Comparison of ENCODE assay signal across 2 cellular contexts in the genomic region with DNA sequence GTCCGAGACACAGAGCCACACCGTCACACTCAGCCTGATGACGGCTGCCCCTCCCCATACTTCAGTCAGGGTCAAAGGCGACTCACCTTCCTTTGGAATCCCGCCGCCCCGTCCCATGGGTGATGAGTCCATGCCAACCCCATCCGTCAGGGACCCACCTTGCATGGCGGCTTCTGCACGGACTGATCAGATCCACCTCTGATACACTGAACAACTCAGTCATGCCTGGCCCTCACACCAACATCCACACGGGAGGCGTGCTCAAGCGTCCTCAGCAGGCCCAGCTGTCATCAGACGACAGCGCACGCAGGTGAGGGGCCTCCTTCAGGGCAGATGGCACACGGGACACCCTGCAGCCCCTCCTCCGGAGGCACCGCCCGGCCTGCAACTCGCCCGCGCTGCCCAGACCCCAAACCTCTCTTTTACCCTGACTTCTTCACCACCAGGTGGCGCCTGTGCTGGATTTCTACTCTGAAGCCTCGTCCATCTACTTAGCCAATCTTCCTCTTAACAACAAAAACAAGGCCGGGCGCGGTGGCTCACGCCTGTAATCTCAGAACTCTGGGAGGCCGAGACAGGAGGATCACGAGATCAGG.
A peak's percentile ranks its signal among the peaks of the same experiment; 100 is the strongest.
TF ChIP-seq lines count a peak whose summit lies in the region.

No MANE protein-coding gene starts in this region.

TF ChIP-seq in HCT116, 20 proteins besides CTCF, POLR2A, EP300 and RAD21:
- TF ChIP-seq JUND (IDR thresholded peaks at IDR 0.05), result no peak
- TF ChIP-seq YY1 (IDR thresholded peaks at IDR 0.05; ENCODE audit: extremely low read depth, insufficient replicate concordance, low read depth, low read length), result no peak
- TF ChIP-seq EGR1 (IDR thresholded peaks at IDR 0.05; ENCODE audit: low read depth), result no peak
- no peak for TF ChIP-seq POLR2AphosphoS5 (IDR thresholded peaks at IDR 0.05; ENCODE audit: low read depth, low read length)
TF ChIP-seq in HCT116: peak in this region for 0.

TF ChIP-seq in HepG2, 621 proteins besides CTCF, POLR2A, EP300 and RAD21 (continues in another document):
- TF ChIP-seq SSRP1 (CRISPR knock-in tag; IDR thresholded peaks at IDR 0.05), result no peak
- TF ChIP-seq, protein P1, sequence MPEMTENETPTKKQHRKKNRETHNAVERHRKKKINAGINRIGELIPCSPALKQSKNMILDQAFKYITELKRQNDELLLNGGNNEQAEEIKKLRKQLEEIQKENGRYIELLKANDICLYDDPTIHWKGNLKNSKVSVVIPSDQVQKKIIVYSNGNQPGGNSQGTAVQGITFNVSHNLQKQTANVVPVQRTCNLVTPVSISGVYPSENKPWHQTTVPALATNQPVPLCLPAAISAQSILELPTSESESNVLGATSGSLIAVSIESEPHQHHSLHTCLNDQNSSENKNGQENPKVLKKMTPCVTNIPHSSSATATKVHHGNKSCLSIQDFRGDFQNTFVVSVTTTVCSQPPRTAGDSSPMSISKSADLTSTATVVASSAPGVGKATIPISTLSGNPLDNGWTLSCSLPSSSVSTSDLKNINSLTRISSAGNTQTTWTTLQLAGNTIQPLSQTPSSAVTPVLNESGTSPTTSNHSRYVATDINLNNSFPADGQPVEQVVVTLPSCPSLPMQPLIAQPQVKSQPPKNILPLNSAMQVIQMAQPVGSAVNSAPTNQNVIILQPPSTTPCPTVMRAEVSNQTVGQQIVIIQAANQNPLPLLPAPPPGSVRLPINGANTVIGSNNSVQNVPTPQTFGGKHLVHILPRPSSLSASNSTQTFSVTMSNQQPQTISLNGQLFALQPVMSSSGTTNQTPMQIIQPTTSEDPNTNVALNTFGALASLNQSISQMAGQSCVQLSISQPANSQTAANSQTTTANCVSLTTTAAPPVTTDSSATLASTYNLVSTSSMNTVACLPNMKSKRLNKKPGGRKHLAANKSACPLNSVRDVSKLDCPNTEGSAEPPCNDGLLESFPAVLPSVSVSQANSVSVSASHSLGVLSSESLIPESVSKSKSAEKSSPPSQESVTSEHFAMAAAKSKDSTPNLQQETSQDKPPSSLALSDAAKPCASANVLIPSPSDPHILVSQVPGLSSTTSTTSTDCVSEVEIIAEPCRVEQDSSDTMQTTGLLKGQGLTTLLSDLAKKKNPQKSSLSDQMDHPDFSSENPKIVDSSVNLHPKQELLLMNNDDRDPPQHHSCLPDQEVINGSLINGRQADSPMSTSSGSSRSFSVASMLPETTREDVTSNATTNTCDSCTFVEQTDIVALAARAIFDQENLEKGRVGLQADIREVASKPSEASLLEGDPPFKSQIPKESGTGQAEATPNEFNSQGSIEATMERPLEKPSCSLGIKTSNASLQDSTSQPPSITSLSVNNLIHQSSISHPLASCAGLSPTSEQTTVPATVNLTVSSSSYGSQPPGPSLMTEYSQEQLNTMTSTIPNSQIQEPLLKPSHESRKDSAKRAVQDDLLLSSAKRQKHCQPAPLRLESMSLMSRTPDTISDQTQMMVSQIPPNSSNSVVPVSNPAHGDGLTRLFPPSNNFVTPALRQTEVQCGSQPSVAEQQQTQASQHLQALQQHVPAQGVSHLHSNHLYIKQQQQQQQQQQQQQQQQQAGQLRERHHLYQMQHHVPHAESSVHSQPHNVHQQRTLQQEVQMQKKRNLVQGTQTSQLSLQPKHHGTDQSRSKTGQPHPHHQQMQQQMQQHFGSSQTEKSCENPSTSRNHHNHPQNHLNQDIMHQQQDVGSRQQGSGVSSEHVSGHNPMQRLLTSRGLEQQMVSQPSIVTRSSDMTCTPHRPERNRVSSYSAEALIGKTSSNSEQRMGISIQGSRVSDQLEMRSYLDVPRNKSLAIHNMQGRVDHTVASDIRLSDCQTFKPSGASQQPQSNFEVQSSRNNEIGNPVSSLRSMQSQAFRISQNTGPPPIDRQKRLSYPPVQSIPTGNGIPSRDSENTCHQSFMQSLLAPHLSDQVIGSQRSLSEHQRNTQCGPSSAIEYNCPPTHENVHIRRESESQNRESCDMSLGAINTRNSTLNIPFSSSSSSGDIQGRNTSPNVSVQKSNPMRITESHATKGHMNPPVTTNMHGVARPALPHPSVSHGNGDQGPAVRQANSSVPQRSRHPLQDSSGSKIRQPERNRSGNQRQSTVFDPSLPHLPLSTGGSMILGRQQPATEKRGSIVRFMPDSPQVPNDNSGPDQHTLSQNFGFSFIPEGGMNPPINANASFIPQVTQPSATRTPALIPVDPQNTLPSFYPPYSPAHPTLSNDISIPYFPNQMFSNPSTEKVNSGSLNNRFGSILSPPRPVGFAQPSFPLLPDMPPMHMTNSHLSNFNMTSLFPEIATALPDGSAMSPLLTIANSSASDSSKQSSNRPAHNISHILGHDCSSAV (CRISPR knock-in tag; IDR thresholded peaks at IDR 0.05; ENCODE audit: borderline replicate concordance), result no peak
- no peak for TF ChIP-seq ZNF773 (CRISPR knock-in tag; IDR thresholded peaks at IDR 0.05; ENCODE audit: borderline replicate concordance)
- TF ChIP-seq ZNF556 (CRISPR knock-in tag; IDR thresholded peaks at IDR 0.05; ENCODE audit: borderline replicate concordance), result no peak
- TF ChIP-seq, protein P2, sequence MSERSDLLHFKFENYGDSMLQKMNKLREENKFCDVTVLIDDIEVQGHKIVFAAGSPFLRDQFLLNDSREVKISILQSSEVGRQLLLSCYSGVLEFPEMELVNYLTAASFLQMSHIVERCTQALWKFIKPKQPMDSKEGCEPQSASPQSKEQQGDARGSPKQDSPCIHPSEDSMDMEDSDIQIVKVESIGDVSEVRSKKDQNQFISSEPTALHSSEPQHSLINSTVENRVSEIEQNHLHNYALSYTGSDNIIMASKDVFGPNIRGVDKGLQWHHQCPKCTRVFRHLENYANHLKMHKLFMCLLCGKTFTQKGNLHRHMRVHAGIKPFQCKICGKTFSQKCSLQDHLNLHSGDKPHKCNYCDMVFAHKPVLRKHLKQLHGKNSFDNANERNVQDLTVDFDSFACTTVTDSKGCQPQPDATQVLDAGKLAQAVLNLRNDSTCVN (CRISPR knock-in tag; IDR thresholded peaks at IDR 0.05; ENCODE audit: borderline replicate concordance), result no peak
- TF ChIP-seq, protein P3, sequence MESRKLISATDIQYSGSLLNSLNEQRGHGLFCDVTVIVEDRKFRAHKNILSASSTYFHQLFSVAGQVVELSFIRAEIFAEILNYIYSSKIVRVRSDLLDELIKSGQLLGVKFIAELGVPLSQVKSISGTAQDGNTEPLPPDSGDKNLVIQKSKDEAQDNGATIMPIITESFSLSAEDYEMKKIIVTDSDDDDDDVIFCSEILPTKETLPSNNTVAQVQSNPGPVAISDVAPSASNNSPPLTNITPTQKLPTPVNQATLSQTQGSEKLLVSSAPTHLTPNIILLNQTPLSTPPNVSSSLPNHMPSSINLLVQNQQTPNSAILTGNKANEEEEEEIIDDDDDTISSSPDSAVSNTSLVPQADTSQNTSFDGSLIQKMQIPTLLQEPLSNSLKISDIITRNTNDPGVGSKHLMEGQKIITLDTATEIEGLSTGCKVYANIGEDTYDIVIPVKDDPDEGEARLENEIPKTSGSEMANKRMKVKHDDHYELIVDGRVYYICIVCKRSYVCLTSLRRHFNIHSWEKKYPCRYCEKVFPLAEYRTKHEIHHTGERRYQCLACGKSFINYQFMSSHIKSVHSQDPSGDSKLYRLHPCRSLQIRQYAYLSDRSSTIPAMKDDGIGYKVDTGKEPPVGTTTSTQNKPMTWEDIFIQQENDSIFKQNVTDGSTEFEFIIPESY (CRISPR knock-in tag; IDR thresholded peaks at IDR 0.05), result peak; percentile 63; the same call in 1 of the 2 replicates
- TF ChIP-seq ZNF562 (CRISPR knock-in tag; IDR thresholded peaks at IDR 0.05; ENCODE audit: borderline replicate concordance), result no peak
- TF ChIP-seq MBNL3 (CRISPR knock-in tag; conservative IDR thresholded peaks at IDR 0.05), result no peak
- no peak for TF ChIP-seq KAT7 (CRISPR knock-in tag; IDR thresholded peaks at IDR 0.05; ENCODE audit: borderline replicate concordance)
- TF ChIP-seq HDAC6 (IDR thresholded peaks at IDR 0.05; ENCODE audit: low read depth, low read length), result no peak
- TF ChIP-seq, protein P4, sequence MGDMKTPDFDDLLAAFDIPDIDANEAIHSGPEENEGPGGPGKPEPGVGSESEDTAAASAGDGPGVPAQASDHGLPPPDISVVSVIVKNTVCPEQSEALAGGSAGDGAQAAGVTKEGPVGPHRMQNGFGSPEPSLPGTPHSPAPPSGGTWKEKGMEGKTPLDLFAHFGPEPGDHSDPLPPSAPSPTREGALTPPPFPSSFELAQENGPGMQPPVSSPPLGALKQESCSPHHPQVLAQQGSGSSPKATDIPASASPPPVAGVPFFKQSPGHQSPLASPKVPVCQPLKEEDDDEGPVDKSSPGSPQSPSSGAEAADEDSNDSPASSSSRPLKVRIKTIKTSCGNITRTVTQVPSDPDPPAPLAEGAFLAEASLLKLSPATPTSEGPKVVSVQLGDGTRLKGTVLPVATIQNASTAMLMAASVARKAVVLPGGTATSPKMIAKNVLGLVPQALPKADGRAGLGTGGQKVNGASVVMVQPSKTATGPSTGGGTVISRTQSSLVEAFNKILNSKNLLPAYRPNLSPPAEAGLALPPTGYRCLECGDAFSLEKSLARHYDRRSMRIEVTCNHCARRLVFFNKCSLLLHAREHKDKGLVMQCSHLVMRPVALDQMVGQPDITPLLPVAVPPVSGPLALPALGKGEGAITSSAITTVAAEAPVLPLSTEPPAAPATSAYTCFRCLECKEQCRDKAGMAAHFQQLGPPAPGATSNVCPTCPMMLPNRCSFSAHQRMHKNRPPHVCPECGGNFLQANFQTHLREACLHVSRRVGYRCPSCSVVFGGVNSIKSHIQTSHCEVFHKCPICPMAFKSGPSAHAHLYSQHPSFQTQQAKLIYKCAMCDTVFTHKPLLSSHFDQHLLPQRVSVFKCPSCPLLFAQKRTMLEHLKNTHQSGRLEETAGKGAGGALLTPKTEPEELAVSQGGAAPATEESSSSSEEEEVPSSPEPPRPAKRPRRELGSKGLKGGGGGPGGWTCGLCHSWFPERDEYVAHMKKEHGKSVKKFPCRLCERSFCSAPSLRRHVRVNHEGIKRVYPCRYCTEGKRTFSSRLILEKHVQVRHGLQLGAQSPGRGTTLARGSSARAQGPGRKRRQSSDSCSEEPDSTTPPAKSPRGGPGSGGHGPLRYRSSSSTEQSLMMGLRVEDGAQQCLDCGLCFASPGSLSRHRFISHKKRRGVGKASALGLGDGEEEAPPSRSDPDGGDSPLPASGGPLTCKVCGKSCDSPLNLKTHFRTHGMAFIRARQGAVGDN (CRISPR knock-in tag; IDR thresholded peaks at IDR 0.05), result peak; percentile 20; the same call in 1 of the 2 replicates
- TF ChIP-seq, protein P5, sequence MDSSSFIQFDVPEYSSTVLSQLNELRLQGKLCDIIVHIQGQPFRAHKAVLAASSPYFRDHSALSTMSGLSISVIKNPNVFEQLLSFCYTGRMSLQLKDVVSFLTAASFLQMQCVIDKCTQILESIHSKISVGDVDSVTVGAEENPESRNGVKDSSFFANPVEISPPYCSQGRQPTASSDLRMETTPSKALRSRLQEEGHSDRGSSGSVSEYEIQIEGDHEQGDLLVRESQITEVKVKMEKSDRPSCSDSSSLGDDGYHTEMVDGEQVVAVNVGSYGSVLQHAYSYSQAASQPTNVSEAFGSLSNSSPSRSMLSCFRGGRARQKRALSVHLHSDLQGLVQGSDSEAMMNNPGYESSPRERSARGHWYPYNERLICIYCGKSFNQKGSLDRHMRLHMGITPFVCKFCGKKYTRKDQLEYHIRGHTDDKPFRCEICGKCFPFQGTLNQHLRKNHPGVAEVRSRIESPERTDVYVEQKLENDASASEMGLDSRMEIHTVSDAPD (CRISPR knock-in tag; IDR thresholded peaks at IDR 0.05), result no peak
- TF ChIP-seq CEBPG (CRISPR knock-in tag; IDR thresholded peaks at IDR 0.05), result no peak
- TF ChIP-seq PLRG1 (conservative IDR thresholded peaks at IDR 0.05), result no peak
- TF ChIP-seq U2AF1 (optimal IDR thresholded peaks at IDR 0.05; ENCODE audit: low read depth, low read length), result no peak
- TF ChIP-seq, protein P6, sequence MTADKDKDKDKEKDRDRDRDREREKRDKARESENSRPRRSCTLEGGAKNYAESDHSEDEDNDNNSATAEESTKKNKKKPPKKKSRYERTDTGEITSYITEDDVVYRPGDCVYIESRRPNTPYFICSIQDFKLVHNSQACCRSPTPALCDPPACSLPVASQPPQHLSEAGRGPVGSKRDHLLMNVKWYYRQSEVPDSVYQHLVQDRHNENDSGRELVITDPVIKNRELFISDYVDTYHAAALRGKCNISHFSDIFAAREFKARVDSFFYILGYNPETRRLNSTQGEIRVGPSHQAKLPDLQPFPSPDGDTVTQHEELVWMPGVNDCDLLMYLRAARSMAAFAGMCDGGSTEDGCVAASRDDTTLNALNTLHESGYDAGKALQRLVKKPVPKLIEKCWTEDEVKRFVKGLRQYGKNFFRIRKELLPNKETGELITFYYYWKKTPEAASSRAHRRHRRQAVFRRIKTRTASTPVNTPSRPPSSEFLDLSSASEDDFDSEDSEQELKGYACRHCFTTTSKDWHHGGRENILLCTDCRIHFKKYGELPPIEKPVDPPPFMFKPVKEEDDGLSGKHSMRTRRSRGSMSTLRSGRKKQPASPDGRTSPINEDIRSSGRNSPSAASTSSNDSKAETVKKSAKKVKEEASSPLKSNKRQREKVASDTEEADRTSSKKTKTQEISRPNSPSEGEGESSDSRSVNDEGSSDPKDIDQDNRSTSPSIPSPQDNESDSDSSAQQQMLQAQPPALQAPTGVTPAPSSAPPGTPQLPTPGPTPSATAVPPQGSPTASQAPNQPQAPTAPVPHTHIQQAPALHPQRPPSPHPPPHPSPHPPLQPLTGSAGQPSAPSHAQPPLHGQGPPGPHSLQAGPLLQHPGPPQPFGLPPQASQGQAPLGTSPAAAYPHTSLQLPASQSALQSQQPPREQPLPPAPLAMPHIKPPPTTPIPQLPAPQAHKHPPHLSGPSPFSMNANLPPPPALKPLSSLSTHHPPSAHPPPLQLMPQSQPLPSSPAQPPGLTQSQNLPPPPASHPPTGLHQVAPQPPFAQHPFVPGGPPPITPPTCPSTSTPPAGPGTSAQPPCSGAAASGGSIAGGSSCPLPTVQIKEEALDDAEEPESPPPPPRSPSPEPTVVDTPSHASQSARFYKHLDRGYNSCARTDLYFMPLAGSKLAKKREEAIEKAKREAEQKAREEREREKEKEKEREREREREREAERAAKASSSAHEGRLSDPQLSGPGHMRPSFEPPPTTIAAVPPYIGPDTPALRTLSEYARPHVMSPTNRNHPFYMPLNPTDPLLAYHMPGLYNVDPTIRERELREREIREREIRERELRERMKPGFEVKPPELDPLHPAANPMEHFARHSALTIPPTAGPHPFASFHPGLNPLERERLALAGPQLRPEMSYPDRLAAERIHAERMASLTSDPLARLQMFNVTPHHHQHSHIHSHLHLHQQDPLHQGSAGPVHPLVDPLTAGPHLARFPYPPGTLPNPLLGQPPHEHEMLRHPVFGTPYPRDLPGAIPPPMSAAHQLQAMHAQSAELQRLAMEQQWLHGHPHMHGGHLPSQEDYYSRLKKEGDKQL (CRISPR knock-in tag; IDR thresholded peaks at IDR 0.05; ENCODE audit: low read depth), result no peak
- TF ChIP-seq ZNF207 (IDR thresholded peaks at IDR 0.05; ENCODE audit: borderline replicate concordance), result no peak
- no peak for TF ChIP-seq ZBTB3 (CRISPR knock-in tag; IDR thresholded peaks at IDR 0.05; ENCODE audit: borderline replicate concordance, low read depth)
- TF ChIP-seq ZNF790 (CRISPR knock-in tag; IDR thresholded peaks at IDR 0.05; ENCODE audit: borderline replicate concordance), result no peak
- TF ChIP-seq, protein P7, sequence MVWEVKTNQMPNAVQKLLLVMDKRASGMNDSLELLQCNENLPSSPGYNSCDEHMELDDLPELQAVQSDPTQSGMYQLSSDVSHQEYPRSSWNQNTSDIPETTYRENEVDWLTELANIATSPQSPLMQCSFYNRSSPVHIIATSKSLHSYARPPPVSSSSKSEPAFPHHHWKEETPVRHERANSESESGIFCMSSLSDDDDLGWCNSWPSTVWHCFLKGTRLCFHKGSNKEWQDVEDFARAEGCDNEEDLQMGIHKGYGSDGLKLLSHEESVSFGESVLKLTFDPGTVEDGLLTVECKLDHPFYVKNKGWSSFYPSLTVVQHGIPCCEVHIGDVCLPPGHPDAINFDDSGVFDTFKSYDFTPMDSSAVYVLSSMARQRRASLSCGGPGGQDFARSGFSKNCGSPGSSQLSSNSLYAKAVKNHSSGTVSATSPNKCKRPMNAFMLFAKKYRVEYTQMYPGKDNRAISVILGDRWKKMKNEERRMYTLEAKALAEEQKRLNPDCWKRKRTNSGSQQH (CRISPR knock-in tag; IDR thresholded peaks at IDR 0.05; ENCODE audit: low read depth), result no peak
- TF ChIP-seq ZNF619 (CRISPR knock-in tag; IDR thresholded peaks at IDR 0.05), result 0 out of 2 replicates have a peak, but pooled peaks have one; percentile 35
- peak; percentile 56 for TF ChIP-seq STAG1 (CRISPR knock-in tag; IDR thresholded peaks at IDR 0.05)
- TF ChIP-seq TGIF2 (CRISPR knock-in tag; IDR thresholded peaks at IDR 0.05), result no peak
- TF ChIP-seq ZNF496 (CRISPR knock-in tag; IDR thresholded peaks at IDR 0.05; ENCODE audit: insufficient replicate concordance), result no peak
